Comparison of ENCODE assay signal across 8 cellular contexts in the genomic region with DNA sequence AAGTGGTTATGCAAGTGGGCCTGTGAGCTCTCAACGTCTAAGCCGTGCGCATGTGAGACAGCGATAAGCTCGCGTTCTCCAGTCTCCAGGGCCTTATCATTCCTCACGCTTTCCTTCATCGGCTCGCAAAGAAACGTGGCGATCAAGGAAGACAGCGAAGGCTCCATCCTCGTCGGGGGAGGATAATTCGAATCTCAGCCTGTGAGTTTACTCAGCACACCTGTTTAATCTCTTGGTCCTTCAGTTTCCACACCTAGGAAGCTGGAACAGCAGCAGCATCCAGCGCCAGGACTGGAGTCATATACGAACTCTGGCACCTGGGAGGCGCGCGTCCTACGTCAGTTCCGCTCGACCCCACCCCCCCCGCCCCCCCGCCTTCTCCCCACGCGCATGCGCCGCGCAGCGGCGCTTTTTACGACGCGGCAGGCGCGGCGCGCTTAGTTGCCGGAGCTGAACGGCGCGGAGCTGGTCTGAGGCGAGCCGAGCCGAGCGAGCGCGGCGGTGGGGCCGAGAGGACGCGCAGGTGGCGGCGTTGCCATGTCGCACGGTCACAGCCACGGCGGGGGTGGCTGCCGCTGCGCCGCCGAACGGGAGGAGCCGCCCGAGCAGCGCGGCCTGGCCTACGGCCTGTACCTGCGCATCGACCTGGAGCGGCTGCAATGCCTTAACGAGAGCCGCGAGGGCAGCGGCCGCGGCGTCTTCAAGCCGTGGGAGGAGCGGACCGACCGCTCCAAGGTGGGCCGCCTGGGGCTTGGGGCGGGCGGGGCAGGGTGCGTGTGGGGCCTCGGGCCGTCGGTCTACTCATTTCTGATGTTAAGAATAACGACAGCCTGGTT. TPM values are rescaled to one million over a fixed set of nuclear protein-coding genes. Genes with fewer than 3 reads are reported as not detected.
DNase-seq lines count a peak whose midpoint lies in the region; ATAC-seq, FAIRE-seq and TF ChIP-seq lines count a peak whose summit lies in the region.

TSS of gene PITHD1 (plus strand) at position 440 of the 836 bp plus-strand sequence. CDS start at position 538, 98 bp downstream.

- intact Hi-C loops in A673 (cut with micrococcal nuclease; ENCODE audit: unreplicated experiment), result no loop called here

- dilution Hi-C loops in keratinocyte (cut with MboI; ENCODE audit: extremely low pct_ligation_motif_present, low sequenced_read_pairs), result no loop called here

- H3K4me3 ChIP-seq in A673 (ENCODE audit: low read depth, low read length, poor library complexity, severe bottlenecking) (peak within 1 kb of the TSS; percentile 74), keratinocyte (ENCODE audit: control insufficient read depth in 2 of 3, extremely low read depth in 1 of 3, insufficient read depth in 2 of 3, low read depth in 1 of 3, low read length in 3 of 3) (peak within 1 kb of the TSS; percentile 72 to 79 (median 76))

- CTCF ChIA-PET in A673 (lab: Charles Lee), result interaction anchor here (0.6 to 0.9 kb wide), 6 partner anchors 22 to 141 kb away, joined by 3 to 5 read pairs (median 3); partner anchors contain the start of gene GALE

- peak within 1 kb of the TSS; percentile 76 for H3K9ac ChIP-seq in keratinocyte (ENCODE audit: control insufficient read depth, extremely low read depth, insufficient read depth, low read length)

- BruUV-seq in A673 (replicated peaks; lab: Mats Ljungman, UMichigan), result no TSS peak

- H3K4me2 ChIP-seq in keratinocyte (ENCODE audit: control insufficient read depth, extremely low read depth, insufficient read depth, low read depth, low read length), result peak within 1 kb of the TSS; percentile 99

- peak; percentile 75 for ATAC-seq in GM18907 (IDR thresholded peaks at IDR 0.05; ENCODE audit: unreplicated experiment)
- ATAC-seq in HG03280 (IDR thresholded peaks at IDR 0.05; ENCODE audit: unreplicated experiment), result peak; percentile 76

- H3K27ac ChIP-seq in A673 (ENCODE audit: low read depth, low read length, poor library complexity, severe bottlenecking) (peak within 1 kb of the TSS; percentile 86), keratinocyte (ENCODE audit: control insufficient read depth, insufficient read depth, low read length) (peak within 1 kb of the TSS; percentile 81)

- H3K79me2 ChIP-seq in keratinocyte (ENCODE audit: control insufficient read depth, insufficient read depth, low read length), result peaks cover 50% of the 10 kb centered on the region

- DNase-seq in A673 (ENCODE audit: low spot score), result peak; percentile 91
- DNase-seq in NCI-H446 treated with DMSO at 0.1 percent for 48 hours (lab: John Stamatoyannopoulos, UW), result peak; percentile 76
- DNase-seq in activated CD4-positive, CD25-positive, alpha-beta regulatory T cell treated with anti-CD3 and anti-CD28 coated beads, Interleukin-2, amount 50 U/mL, for 16 hours (ENCODE audit: low read depth, low spot score), result peak; percentile 58
- peak; percentile 83 for DNase-seq in central memory CD4-positive, alpha-beta T cell
- peak; percentile 52 for DNase-seq in keratinocyte (ENCODE audit: low read depth, low spot score)
- peak; percentile 47 to 75 (median 67) for DNase-seq in stimulated activated CD4-positive, alpha-beta T cell treated with anti-CD3 and anti-CD28 coated beads, Interleukin-12 subunit alpha, Interleukin-12 subunit beta, amount 100 ng/mL, for 48 hours (ENCODE audit: low read depth in 2 of 3, low spot score in 1 of 3)

- H3K27me3 ChIP-seq in A673 (replicated peaks; ENCODE audit: insufficient read depth, low read depth, low read length, poor library complexity), result no peaks in the 10 kb centered on the region
- no peaks in the 10 kb centered on the region for H3K27me3 ChIP-seq in keratinocyte (ENCODE audit: control insufficient read depth, extremely low read depth, insufficient read depth, low read length)

- TF ChIP-seq CTCF in A673 (conservative IDR thresholded peaks at IDR 0.05; ENCODE audit: low read depth, low read length) (no peak), keratinocyte (optimal IDR thresholded peaks at IDR 0.05 in 1 of 3, IDR thresholded peaks at IDR 0.05 in 1 of 3, conservative IDR thresholded peaks at IDR 0.05 in 1 of 3; ENCODE audit: extremely low read depth in 1 of 3, insufficient read depth in 2 of 3, low read length in 3 of 3) (no peak)

- H3K9me3 ChIP-seq in A673 (ENCODE audit: low read depth, low read length, poor library complexity, severe bottlenecking) (no peaks in the 10 kb centered on the region), keratinocyte (ENCODE audit: control insufficient read depth, low read depth, low read length) (no peaks in the 10 kb centered on the region)

- no peaks in the 10 kb centered on the region for H3K9me1 ChIP-seq in keratinocyte (ENCODE audit: control insufficient read depth, extremely low read depth, insufficient read depth, low read length)

- H2AFZ ChIP-seq in keratinocyte (ENCODE audit: control insufficient read depth, low read length), result peak within 1 kb of the TSS; percentile 77

- peak; percentile 34 for FAIRE-seq in keratinocyte (lab: Jason Lieb, UNC)

- H3K36me3 ChIP-seq in A673 (ENCODE audit: insufficient read depth, low read length, poor library complexity, severe bottlenecking) (peaks cover 14% of the 10 kb centered on the region), keratinocyte (ENCODE audit: control insufficient read depth in 2 of 2, extremely low read depth in 1 of 2, insufficient read depth in 2 of 2, low read length in 2 of 2) (peaks cover 2 to 11% of the 10 kb centered on the region in 2 experiments)

- H3K4me1 ChIP-seq in A673 (ENCODE audit: insufficient read depth, low read length, poor library complexity, severe bottlenecking) (peaks cover 13% of the 10 kb centered on the region), keratinocyte (ENCODE audit: control insufficient read depth, extremely low read depth, insufficient read depth, low read length) (peaks cover 18% of the 10 kb centered on the region)

- POLR2A ChIA-PET in A673 (lab: Charles Lee; ENCODE audit: low non-redundant PET), result interaction anchor here (0.6 kb wide), 2 partner anchors 247 to 410 kb away, joined by 3 to 6 read pairs; partner anchors contain the start of gene E2F2

- peaks cover 4% of the 10 kb centered on the region for H4K20me1 ChIP-seq in keratinocyte (ENCODE audit: control insufficient read depth, extremely low read depth, insufficient read depth, low read length)

RNA-seq across cellular contexts. Expression of gene PITHD1, which starts in this region (rescaled TPM):
- 63.8 and 78.9 TPM in 2 replicates for total RNA-seq in A673 (2021)
- 48.9 to 60.8 TPM (median 59.4 TPM) in 3 replicates for polyA plus RNA-seq in keratinocyte
- polyA plus RNA-seq in keratinocyte (2011; ENCODE audit: low read depth), result 17.9 TPM
- 54.3 and 63.7 TPM in 2 replicates for polyA plus RNA-seq in keratinocyte (2011; cell fraction: cytosol; rRNA removed)
- polyA plus RNA-seq in keratinocyte (2011; cell fraction: nucleus; rRNA removed), result 35.8 and 46.7 TPM in 2 replicates
- 36.7 and 62.0 TPM in 2 replicates for polyA plus RNA-seq in keratinocyte (2012; ENCODE audit: low replicate concordance)
- 13.4 to 15.6 TPM (median 14.4 TPM) in 3 replicates for polyA minus RNA-seq in keratinocyte
- polyA minus RNA-seq in keratinocyte (2011; cell fraction: cytosol; rRNA and poly(A)+ RNA removed), result 20.3 TPM
- polyA minus RNA-seq in keratinocyte (2011; cell fraction: nucleus; rRNA and poly(A)+ RNA removed), result 6.8 and 8.0 TPM in 2 replicates

Comparison
In these comparisons a context has a peak if more than half of its experiments do, and no peak if none do; other contexts are left out.
1. Peak in every context shown above with its lines: DNase-seq, ATAC-seq, H3K4me3 ChIP-seq and H3K27ac ChIP-seq.